In the genomic region with DNA sequence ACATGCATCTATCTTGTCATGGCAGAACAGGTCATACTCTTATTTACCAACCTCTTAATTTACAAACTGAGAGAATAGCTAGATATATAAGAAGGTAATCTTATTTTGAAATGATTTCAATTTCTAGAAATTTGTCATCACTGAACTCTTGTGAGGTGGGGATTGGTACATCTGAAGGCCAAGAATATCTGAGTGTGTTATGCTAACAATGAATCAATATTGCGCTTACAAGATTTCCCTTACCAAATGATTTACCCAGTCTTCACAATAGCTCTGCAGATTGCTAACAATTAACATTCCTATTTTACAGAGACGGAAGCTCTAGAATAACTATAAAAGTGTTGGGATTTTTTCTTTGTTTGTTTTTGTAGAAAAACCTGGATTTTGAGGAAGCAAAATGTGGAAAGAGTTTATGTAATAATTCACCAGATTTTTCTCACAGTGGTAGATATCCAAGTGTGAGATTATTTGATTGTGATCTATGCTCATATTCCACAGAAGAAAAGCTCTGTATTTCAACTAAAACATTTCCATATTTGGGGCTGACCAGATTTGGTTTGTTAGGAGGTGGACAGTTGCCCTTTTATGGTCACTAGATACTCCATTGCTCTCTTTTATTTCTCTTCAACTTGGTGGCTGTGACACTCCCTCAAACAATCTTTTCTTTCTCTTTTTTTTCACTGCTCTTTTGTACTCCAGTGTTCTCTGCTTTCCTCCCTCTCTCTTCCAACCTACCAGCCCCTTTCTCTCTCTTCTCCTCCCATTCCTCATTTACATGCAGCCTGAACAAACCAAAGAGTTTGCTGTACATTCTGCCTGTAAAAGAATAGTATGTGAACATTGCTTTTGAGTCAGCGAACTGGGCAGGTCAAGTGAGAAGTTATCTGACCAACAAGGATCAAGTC, we compare ENCODE assay signal across 19 cellular contexts. TPM values are rescaled to one million over a fixed set of nuclear protein-coding genes. Genes with fewer than 3 reads are reported as not detected.
DNase-seq lines count a peak whose midpoint lies in the region; ATAC-seq and TF ChIP-seq lines count a peak whose summit lies in the region.
"Had no signal": no experiment of that assay in that cellular context is flagged by ENCODE, and none has a peak within 500 bp of the region (broad histone marks: within the 10 kb centered on the region; RNA-seq: fewer than 3 reads in every experiment).

No MANE protein-coding gene starts in this region.

- peaks cover 50% of the 10 kb centered on the region for H3K36me3 Mint-ChIP-seq in activated CD4-positive, alpha-beta T cell treated with anti-CD3 and anti-CD28 coated beads, Interleukin-2, amount 10 ng/mL, durations not matched to agents 24 days and 14 days (ENCODE audit: low read depth)

- H4K5ac ChIP-seq in mesendoderm (ENCODE audit: low read length): no peak overlapping the region

- H2AK5ac ChIP-seq in mesendoderm (ENCODE audit: low read length): no peak overlapping the region

- H3K4me1 ChIP-seq in body of pancreas (peaks cover 46% of the 10 kb centered on the region), mesendoderm (ENCODE audit: control insufficient read depth, low read depth, low read length) (peaks cover 4% of the 10 kb centered on the region), right cardiac atrium (ENCODE audit: control insufficient read depth, insufficient read depth, low read length) (peaks cover 4% of the 10 kb centered on the region)

- H3K4me3 ChIP-seq in body of pancreas (no peak overlapping the region), mesendoderm (ENCODE audit: low read length) (no peak overlapping the region), right cardiac atrium (ENCODE audit: low read length) (no peak overlapping the region)
- H3K4me3 ChIP-seq: tibial nerve had no signal

- peak overlapping the region; percentile 13 for H4K8ac ChIP-seq in mesendoderm (ENCODE audit: low read depth, low read length)

- H3K9me3 ChIP-seq in body of pancreas: no peaks in the 10 kb centered on the region
- H3K9me3 ChIP-seq in right cardiac atrium (ENCODE audit: control insufficient read depth, low read length): no peaks in the 10 kb centered on the region
- H3K9me3 ChIP-seq: tibial nerve had no signal

- H3K18ac ChIP-seq in mesendoderm (ENCODE audit: low read length): no peak overlapping the region

- peaks cover 44% of the 10 kb centered on the region for H3K4me1 Mint-ChIP-seq in activated CD4-positive, alpha-beta T cell treated with anti-CD3 and anti-CD28 coated beads, Interleukin-2, amount 10 ng/mL, durations not matched to agents 24 days and 14 days

- peak overlapping the region; percentile 64 for H3K27ac Mint-ChIP-seq in activated CD4-positive, alpha-beta T cell treated with anti-CD3 and anti-CD28 coated beads, Interleukin-2, amount 10 ng/mL, durations not matched to agents 24 days and 14 days
- H3K27ac Mint-ChIP-seq: CD4-positive, alpha-beta T cell had no signal

- intact Hi-C loops in activated CD4-positive, alpha-beta T cell treated with anti-CD3 and anti-CD28 coated beads, Interleukin-2, amount 10 ng/mL, durations not matched to agents 24 days and 14 days (cut with micrococcal nuclease): loop anchor here (5.0 to 10.0 kb wide), 2 partner anchors 37 to 515 kb away; no protein-coding TSS in a partner anchor
- intact Hi-C loops in body of pancreas (cut with DNase I): no loop called here
- intact Hi-C loops in right cardiac atrium (cut with DNase I): no loop called here

- no peak for TF ChIP-seq CTCF in body of pancreas (IDR thresholded peaks at IDR 0.05)

- no peak overlapping the region for H3K27ac ChIP-seq in body of pancreas
- H3K27ac ChIP-seq in mesendoderm (ENCODE audit: low read depth, low read length): no peak overlapping the region
- peak overlapping the region; percentile 57 for H3K27ac ChIP-seq in temporal lobe (ENCODE audit: low read depth, low read length)
- no peak overlapping the region for H3K27ac ChIP-seq in right cardiac atrium (ENCODE audit: low read length)

- H3K56ac ChIP-seq in mesendoderm (ENCODE audit: low read length): no peak overlapping the region

- H3K23ac ChIP-seq in mesendoderm (ENCODE audit: low read length): no peak overlapping the region

- H3K79me1 ChIP-seq in mesendoderm (ENCODE audit: low read length): peaks cover 6% of the 10 kb centered on the region

- no peak overlapping the region for H2BK15ac ChIP-seq in mesendoderm (replicated peaks; ENCODE audit: low read depth)

- H3K9ac ChIP-seq in mesendoderm (ENCODE audit: low read length): no peak overlapping the region

- H3K79me2 ChIP-seq in mesendoderm (ENCODE audit: control insufficient read depth, insufficient read depth, low read length): peaks cover 39% of the 10 kb centered on the region

- no peak overlapping the region for H3K4me3 Mint-ChIP-seq in activated CD4-positive, alpha-beta T cell treated with anti-CD3 and anti-CD28 coated beads, Interleukin-2, amount 10 ng/mL, durations not matched to agents 24 days and 14 days
- H3K4me3 Mint-ChIP-seq: CD4-positive, alpha-beta T cell had no signal

- ATAC-seq in body of pancreas (peak; percentile 42), HG02571 (IDR thresholded peaks at IDR 0.05; ENCODE audit: unreplicated experiment) (no peak), right cardiac atrium (no peak), HG03196 (IDR thresholded peaks at IDR 0.05; ENCODE audit: unreplicated experiment) (no peak)
- ATAC-seq: left colon had no signal

- 63 to 69% methylated on average over 3 of the region's 3 CpGs for WGBS in body of pancreas, 2 donors
- WGBS in mesendoderm (ENCODE audit: extremely low coverage, insufficient coverage, low lambda C conversion rate): no CpG with 5 or more reads among the region's 3 CpGs
- WGBS in right cardiac atrium: 94% methylated on average over 3 of the region's 3 CpGs

- H3K4me2 ChIP-seq in mesendoderm (ENCODE audit: low read length): no peak overlapping the region

- H3K4ac ChIP-seq in mesendoderm (ENCODE audit: low read depth, low read length): no peak overlapping the region

- no peaks in the 10 kb centered on the region for H3K9me3 Mint-ChIP-seq in activated CD4-positive, alpha-beta T cell treated with anti-CD3 and anti-CD28 coated beads, Interleukin-2, amount 10 ng/mL, durations not matched to agents 24 days and 14 days
- H3K9me3 Mint-ChIP-seq: CD4-positive, alpha-beta T cell had no signal

- H3K27me3 ChIP-seq in body of pancreas: no peaks in the 10 kb centered on the region
- H3K27me3 ChIP-seq in mesendoderm (ENCODE audit: insufficient read depth, low read length, poor library complexity): no peaks in the 10 kb centered on the region
- no peaks in the 10 kb centered on the region for H3K27me3 ChIP-seq in right cardiac atrium (ENCODE audit: control insufficient read depth, insufficient read depth)
- H3K27me3 ChIP-seq: tibial nerve had no signal

- H3K27me3 Mint-ChIP-seq in activated CD4-positive, alpha-beta T cell treated with anti-CD3 and anti-CD28 coated beads, Interleukin-2, amount 10 ng/mL, durations not matched to agents 24 days and 14 days: no peaks in the 10 kb centered on the region
- H3K27me3 Mint-ChIP-seq: CD4-positive, alpha-beta T cell had no signal

- H3K36me3 ChIP-seq in body of pancreas (replicated peaks in 1 of 2; ENCODE audit: insufficient read depth in 1 of 2, low read depth in 2 of 2) (no peaks in the 10 kb centered on the region), mesendoderm (ENCODE audit: control insufficient read depth, insufficient read depth, low read length) (no peaks in the 10 kb centered on the region)

- TF ChIP-seq POLR2A in body of pancreas (IDR thresholded peaks at IDR 0.05): no peak

- DNase-seq in activated CD4-positive, alpha-beta T cell treated with anti-CD3 and anti-CD28 coated beads, Interleukin-2, amount 10 ng/mL, durations not matched to agents 24 days and 14 days: no peak
- no peak for DNase-seq in activated CD4-positive, alpha-beta T cell treated with anti-CD3 and anti-CD28 coated beads for 1 hour
- DNase-seq in body of pancreas: no peak
- no peak for DNase-seq in mesendoderm
- no peak for DNase-seq in right cardiac atrium
- DNase-seq: activated T-cell treated with anti-CD3 and anti-CD28 coated beads, Interleukin-2, amount 50 U/mL, for 48 hours; amygdala; CD4-positive, alpha-beta T cell; left colon; MM.1S; NCI-H1930; NCI-H510A; SHP77 treated with DMSO at 0.1 percent for 48 hours; stimulated activated CD4-positive, alpha-beta T cell treated with anti-CD3 and anti-CD28 coated beads, Interleukin-4, amount 100 ng/mL, for 1 hour; T-helper 9 cell had no signal

- H2BK5ac ChIP-seq in mesendoderm (ENCODE audit: low read length): no peak overlapping the region

- H2BK120ac ChIP-seq in mesendoderm (ENCODE audit: low read depth, low read length): no peak overlapping the region

RNA-seq across cellular contexts. Expression of a gene that starts 48.6 kb away (rescaled TPM):
- total RNA-seq in activated CD4-positive, alpha-beta T cell treated with anti-CD3 and anti-CD28 coated beads, Interleukin-2, amount 10 ng/mL, durations not matched to agents 24 days and 14 days: 539 and 547 TPM in 2 replicates
- total RNA-seq in body of pancreas: 10 to 100 TPM; 32.7 to 37.9 TPM
- polyA plus RNA-seq in mesendoderm (2013, experiment 1 of 2): 77.2 TPM
- 77.5 TPM for polyA plus RNA-seq in mesendoderm (2013, experiment 2 of 2)
- total RNA-seq in temporal lobe: 58.8 TPM
- 10 to 100 TPM; 42.1 to 45.9 (median 44.2) TPM for total RNA-seq in right cardiac atrium
- polyA plus RNA-seq in right cardiac atrium: 22.2 TPM
